In the genomic region with DNA sequence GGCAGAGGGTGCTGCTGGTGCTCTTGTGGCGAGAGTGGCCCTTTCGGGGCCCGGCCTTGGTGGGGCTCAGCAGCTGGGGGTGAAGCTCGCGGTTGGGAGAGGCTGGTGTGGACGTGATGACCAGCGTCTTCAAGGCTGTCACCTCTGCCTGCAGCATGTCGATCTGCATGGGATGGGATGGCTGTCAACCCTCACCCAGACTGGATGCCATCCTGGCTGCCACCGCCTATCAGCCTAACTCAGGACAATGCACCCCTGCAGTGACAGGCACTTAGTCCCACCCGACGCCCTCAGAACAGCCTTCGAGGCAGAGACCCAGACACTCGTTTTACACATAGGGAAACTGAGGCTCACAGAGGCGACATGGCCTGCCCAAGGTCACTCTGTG, we compare ENCODE assay signal across 16 cellular contexts. TPM values are rescaled to one million over a fixed set of nuclear protein-coding genes. Genes with fewer than 3 reads are reported as not detected.
DNase-seq lines count a peak whose midpoint lies in the region; ATAC-seq and TF ChIP-seq lines count a peak whose summit lies in the region.
"Had no signal": no experiment of that assay in that cellular context is flagged by ENCODE, and none has a peak within 500 bp of the region (broad histone marks: within the 10 kb centered on the region; RNA-seq: fewer than 3 reads in every experiment).

No MANE protein-coding gene starts in this region.

- H2AK5ac ChIP-seq in mesendoderm (ENCODE audit: low read length) = no peak overlapping the region

- DNase-seq in left ventricle myocardium superior (peak; percentile 12), cardiac septum (ENCODE audit: low spot score) (no peak), mesendoderm (no peak), osteoblast (ENCODE audit: insufficient read length, low spot score, missing footprints) (peak; percentile 54), kidney glomerular epithelial cell (lab: John Stamatoyannopoulos, UW) (no peak)
- DNase-seq: 8988T; AML-193; C1 segment of cervical spinal cord; CD4-positive, alpha-beta T cell; DMS79; HCEC 1CT; IMR-90; KG1 had no signal

- no peaks in the 10 kb centered on the region for H4K20me1 ChIP-seq in BLaER1 treated with 17β-estradiol and CSF1 and Interleukin-3, amounts not matched to agents 10 nM and 100 nM
- peaks cover 3% of the 10 kb centered on the region for H4K20me1 ChIP-seq in osteoblast (ENCODE audit: insufficient read depth, low read length)

- no peak overlapping the region for H3K4ac ChIP-seq in mesendoderm (ENCODE audit: low read depth, low read length)

- no peak for TF ChIP-seq CTCF in osteoblast (IDR thresholded peaks at IDR 0.05; ENCODE audit: extremely low read depth, low read depth, low read length)

- H3K4me3 ChIP-seq in BLaER1 treated with 17β-estradiol and CSF1 and Interleukin-3, amounts not matched to agents 10 nM and 100 nM = no peak overlapping the region
- H3K4me3 ChIP-seq in mesendoderm (ENCODE audit: low read length) (no peak overlapping the region), osteoblast (ENCODE audit: insufficient read depth, low read length) (no peak overlapping the region)
- H3K4me3 ChIP-seq: GM12878 had no signal

- peak overlapping the region; percentile 28 to 80 (median 68); a peak in 18 of 22 replicates for H3K9ac ChIP-seq in BLaER1 treated with 17β-estradiol and CSF1 and Interleukin-3, amounts not matched to agents 10 nM and 100 nM
- H3K9ac ChIP-seq in mesendoderm (ENCODE audit: low read length) = no peak overlapping the region

- H4K5ac ChIP-seq in mesendoderm (ENCODE audit: low read length) = no peak overlapping the region

- peak overlapping the region; percentile 80 to 97 (median 87) for H3K4me2 ChIP-seq in BLaER1 treated with 17β-estradiol and CSF1 and Interleukin-3, amounts not matched to agents 10 nM and 100 nM
- H3K4me2 ChIP-seq in mesendoderm (ENCODE audit: low read length) (no peak overlapping the region), osteoblast (ENCODE audit: insufficient read depth, low read length) (no peak overlapping the region)

- H3K79me2 ChIP-seq in mesendoderm (ENCODE audit: control insufficient read depth, insufficient read depth, low read length) (no peaks in the 10 kb centered on the region), osteoblast (ENCODE audit: insufficient read depth, low read length) (no peaks in the 10 kb centered on the region)

- no peak overlapping the region for H2BK5ac ChIP-seq in mesendoderm (ENCODE audit: low read length)

- H3K27ac ChIP-seq in BLaER1 treated with 17β-estradiol and CSF1 and Interleukin-3, amounts not matched to agents 10 nM and 100 nM = peak overlapping the region in 10 of 11 experiments; percentile 6 to 90 (median 73); a peak in 13 of 22 replicates
- no peak overlapping the region for H3K27ac ChIP-seq in mesendoderm (ENCODE audit: low read depth, low read length)
- no peak overlapping the region for H3K27ac ChIP-seq in osteoblast (ENCODE audit: low read depth, low read length)

- no peaks in the 10 kb centered on the region for H3K79me1 ChIP-seq in mesendoderm (ENCODE audit: low read length)

- no peak overlapping the region for H2AFZ ChIP-seq in osteoblast (ENCODE audit: low read length)

- H3K56ac ChIP-seq in mesendoderm (ENCODE audit: low read length) = peak overlapping the region; percentile 49

- no CpG with 5 or more reads among the region's 14 CpGs for WGBS in mesendoderm (ENCODE audit: extremely low coverage, insufficient coverage, low lambda C conversion rate)

- H4K8ac ChIP-seq in mesendoderm (ENCODE audit: low read depth, low read length) = no peak overlapping the region

- H3K18ac ChIP-seq in mesendoderm (ENCODE audit: low read length) = no peak overlapping the region

- H3K36me3 ChIP-seq in BLaER1 treated with 17β-estradiol and CSF1 and Interleukin-3, amounts not matched to agents 10 nM and 100 nM = peaks cover 0 to 67% (median 0%) of the 10 kb centered on the region in 11 experiments; a peak in 6 of 22 replicates
- H3K36me3 ChIP-seq in mesendoderm (ENCODE audit: control insufficient read depth, insufficient read depth, low read length) = no peaks in the 10 kb centered on the region
- H3K36me3 ChIP-seq in osteoblast (ENCODE audit: insufficient read depth, low read length) = no peaks in the 10 kb centered on the region

- no peak for ATAC-seq in left ventricle myocardium superior
- ATAC-seq in HG02970 (IDR thresholded peaks at IDR 0.05; ENCODE audit: low FRiP score, unreplicated experiment) = no peak
- ATAC-seq: GM12878 had no signal

- no peak overlapping the region for H2BK120ac ChIP-seq in mesendoderm (ENCODE audit: low read depth, low read length)

- H2BK15ac ChIP-seq in mesendoderm (replicated peaks; ENCODE audit: low read depth) = no peak overlapping the region

- H3K23ac ChIP-seq in mesendoderm (ENCODE audit: low read length) = no peak overlapping the region

- intact Hi-C loops in left ventricle myocardium superior (cut with micrococcal nuclease) (no loop called here), cardiac septum (cut with DNase I) (no loop called here)

- H3K4me1 ChIP-seq in BLaER1 treated with 17β-estradiol and CSF1 and Interleukin-3, amounts not matched to agents 10 nM and 100 nM = peaks cover 61 to 100% (median 70%) of the 10 kb centered on the region in 10 experiments
- peaks cover 10% of the 10 kb centered on the region for H3K4me1 ChIP-seq in mesendoderm (ENCODE audit: control insufficient read depth, low read depth, low read length)
- no peaks in the 10 kb centered on the region for H3K4me1 ChIP-seq in osteoblast (ENCODE audit: insufficient read depth, low read length)

- H3K27me3 ChIP-seq in BLaER1 treated with 17β-estradiol and CSF1 and Interleukin-3, amounts not matched to agents 10 nM and 100 nM = no peaks in the 10 kb centered on the region
- H3K27me3 ChIP-seq in mesendoderm (ENCODE audit: insufficient read depth, low read length, poor library complexity) (no peaks in the 10 kb centered on the region), osteoblast (ENCODE audit: insufficient read depth, low read length) (no peaks in the 10 kb centered on the region)

- no peaks in the 10 kb centered on the region for H3K9me3 ChIP-seq in BLaER1 treated with 17β-estradiol and CSF1 and Interleukin-3, amounts not matched to agents 10 nM and 100 nM (replicated peaks in 1 of 11)
- H3K9me3 ChIP-seq in osteoblast (ENCODE audit: low read depth, low read length) = no peaks in the 10 kb centered on the region

RNA-seq across cellular contexts. Expression of a gene that starts 10.8 kb away (rescaled TPM):
- total RNA-seq in left ventricle myocardium superior (11.1 TPM), cardiac septum (9.4 TPM), osteoblast (15.9 and 20.3 TPM in 2 replicates)
- polyA plus RNA-seq in mesendoderm (2013, experiment 1 of 2) = 1.4 TPM
- polyA plus RNA-seq in mesendoderm (2013, experiment 2 of 2) = 2.3 TPM
- total RNA-seq: CD4-positive, alpha-beta T cell; GM12878 had no signal

RNA-seq across cellular contexts. Expression of a gene that starts 15.2 kb away (rescaled TPM):
- 69.7 TPM for total RNA-seq in left ventricle myocardium superior
- 126 TPM for total RNA-seq in cardiac septum
- 14.4 TPM for polyA plus RNA-seq in mesendoderm (2013, experiment 1 of 2)
- 13.9 TPM for polyA plus RNA-seq in mesendoderm (2013, experiment 2 of 2)
- total RNA-seq in osteoblast = 127 and 144 TPM in 2 replicates

RNA-seq across cellular contexts. Expression of a gene that starts 43.6 kb away (rescaled TPM):
- total RNA-seq in left ventricle myocardium superior = 1.1 TPM
- 1.1 TPM for total RNA-seq in cardiac septum
- polyA plus RNA-seq in mesendoderm (2013, experiment 1 of 2) = 0.20 TPM
- 0.28 TPM for polyA plus RNA-seq in mesendoderm (2013, experiment 2 of 2)
- total RNA-seq in osteoblast = 5.6 and 8.0 TPM in 2 replicates

Comparison
In these comparisons a context has a peak if more than half of its experiments do, and no peak if none do; other contexts are left out.
1. DNase-seq: peak in left ventricle myocardium superior (single experiment) and osteoblast (single experiment); none in cardiac septum (single experiment), mesendoderm (single experiment) and kidney glomerular epithelial cell (single experiment).
2. H3K27ac ChIP-seq: peak in BLaER1 treated with 17β-estradiol and CSF1 and Interleukin-3, amounts not matched to agents 10 nM and 100 nM (10 of 11); none in mesendoderm (single experiment) and osteoblast (single experiment).
3. H3K4me2 ChIP-seq: peak in BLaER1 treated with 17β-estradiol and CSF1 and Interleukin-3, amounts not matched to agents 10 nM and 100 nM (11 of 11); none in mesendoderm (single experiment) and osteoblast (single experiment).